In the genomic region with DNA sequence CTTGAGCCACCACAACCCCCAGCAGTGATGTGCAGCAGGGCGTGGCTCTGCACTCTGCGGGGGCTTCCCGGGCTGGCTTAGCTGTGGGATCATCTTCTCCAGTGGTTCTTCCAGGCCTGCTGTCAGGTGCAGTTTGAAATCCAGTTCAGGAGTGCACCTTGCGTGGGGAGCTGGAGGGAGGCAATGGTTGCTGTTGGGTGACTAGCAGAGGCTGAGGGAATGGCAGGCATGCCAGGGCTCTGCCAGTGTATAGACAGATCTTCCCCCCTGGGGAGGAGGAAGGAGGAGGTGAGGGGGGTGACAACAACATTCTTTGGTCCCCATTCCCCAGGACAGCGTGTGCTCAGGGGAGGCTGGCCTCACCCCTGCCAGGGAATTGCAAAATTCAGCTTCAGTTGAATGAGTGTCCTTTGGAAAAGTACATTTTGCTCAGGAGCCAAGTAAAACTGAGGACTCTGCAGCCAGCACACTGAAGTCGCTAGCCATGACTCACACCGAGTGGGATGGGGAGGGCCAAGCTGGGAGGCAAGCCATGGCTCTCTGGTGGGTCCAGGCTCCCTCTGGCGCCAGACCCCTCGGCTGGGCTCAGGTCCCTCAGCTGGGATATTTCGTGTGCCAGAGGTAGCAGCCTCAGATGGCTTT, we compare ENCODE assay signal across 9 cellular contexts. TPM values are rescaled to one million over a fixed set of nuclear protein-coding genes. Genes with fewer than 3 reads are reported as not detected.
A peak's percentile ranks its signal among the peaks of the same experiment; 100 is the strongest.
DNase-seq lines count a peak whose midpoint lies in the region; ATAC-seq and TF ChIP-seq lines count a peak whose summit lies in the region.
"Had no signal": no experiment of that assay in that cellular context is flagged by ENCODE, and none has a peak within 500 bp of the region (broad histone marks: within the 10 kb centered on the region; RNA-seq: fewer than 3 reads in every experiment).

No MANE protein-coding gene starts in this region.

- H3F3A ChIP-seq in GM23338 (replicated peaks; ENCODE audit: low read depth) = peaks cover 11% of the 10 kb centered on the region; the same call in 1 of the 2 replicates

- no peak overlapping the region for H3K4me3 Mint-ChIP-seq in GM23338
- H3K4me3 Mint-ChIP-seq in stimulated activated effector memory CD8-positive, alpha-beta T cell treated with anti-CD3 and anti-CD28 coated beads, Interleukin-12 subunit alpha, Interleukin-12 subunit beta, amount 100 ng/mL, for 72 hours = no peak overlapping the region
- H3K4me3 Mint-ChIP-seq: activated naive CD8-positive, alpha-beta T cell had no signal

- H3K4me1 Mint-ChIP-seq in GM23338 = peaks cover 6% of the 10 kb centered on the region
- peaks cover 30% of the 10 kb centered on the region for H3K4me1 Mint-ChIP-seq in stimulated activated effector memory CD8-positive, alpha-beta T cell treated with anti-CD3 and anti-CD28 coated beads, Interleukin-12 subunit alpha, Interleukin-12 subunit beta, amount 100 ng/mL, for 72 hours

- no peaks in the 10 kb centered on the region; the same call in 1 of the 2 replicates for H3K36me3 ChIP-seq in GM23338 (ENCODE audit: insufficient read depth)

- TF ChIP-seq CTCF in GM23338 (conservative IDR thresholded peaks at IDR 0.05; ENCODE audit: low read depth in 2 of 2) = no peak

- H3K27me3 ChIP-seq in GM23338 (ENCODE audit: insufficient read depth) = no peaks in the 10 kb centered on the region

- H3K27ac ChIP-seq in GM23338 (ENCODE audit: low read depth) = no peak overlapping the region

- H3K9me3 Mint-ChIP-seq in GM23338 = no peaks in the 10 kb centered on the region
- H3K9me3 Mint-ChIP-seq in stimulated activated effector memory CD8-positive, alpha-beta T cell treated with anti-CD3 and anti-CD28 coated beads, Interleukin-12 subunit alpha, Interleukin-12 subunit beta, amount 100 ng/mL, for 72 hours = no peaks in the 10 kb centered on the region

- H3K4me1 ChIP-seq in GM23338 (ENCODE audit: insufficient read depth) = peaks cover 86% of the 10 kb centered on the region

- H3K27ac Mint-ChIP-seq in GM23338 = no peak overlapping the region; the same call in 1 of the 2 replicates
- H3K27ac Mint-ChIP-seq in stimulated activated effector memory CD8-positive, alpha-beta T cell treated with anti-CD3 and anti-CD28 coated beads, Interleukin-12 subunit alpha, Interleukin-12 subunit beta, amount 100 ng/mL, for 72 hours = peak overlapping the region; percentile 77
- H3K27ac Mint-ChIP-seq: activated naive CD8-positive, alpha-beta T cell had no signal

- no peaks in the 10 kb centered on the region for H3K36me3 Mint-ChIP-seq in GM23338 (ENCODE audit: low read depth)
- H3K36me3 Mint-ChIP-seq in stimulated activated effector memory CD8-positive, alpha-beta T cell treated with anti-CD3 and anti-CD28 coated beads, Interleukin-12 subunit alpha, Interleukin-12 subunit beta, amount 100 ng/mL, for 72 hours = no peaks in the 10 kb centered on the region
- H3K36me3 Mint-ChIP-seq: activated naive CD8-positive, alpha-beta T cell had no signal

- H4K20me1 ChIP-seq in GM23338 (replicated peaks; ENCODE audit: insufficient read depth) = peaks cover 48% of the 10 kb centered on the region

- no peak overlapping the region for H2AFZ ChIP-seq in GM23338

- H3K79me2 ChIP-seq in GM23338 (replicated peaks; ENCODE audit: insufficient read depth) = peaks cover 73% of the 10 kb centered on the region

- DNase-seq in GM23338 (ENCODE audit: low spot score) = no peak
- peak; percentile 96 for DNase-seq in astrocyte of the hippocampus (ENCODE audit: low read depth, low spot score)
- peak; percentile 47 for DNase-seq in iPS-NIHi7 (ENCODE audit: extremely low spot score)
- DNase-seq in stimulated activated effector memory CD8-positive, alpha-beta T cell treated with anti-CD3 and anti-CD28 coated beads, Interleukin-12 subunit alpha, Interleukin-12 subunit beta, amount 100 ng/mL, for 72 hours (ENCODE audit: low spot score in 2 of 2) = no peak
- no peak for DNase-seq in NCI-H82 (lab: John Stamatoyannopoulos, UW)
- DNase-seq in NCI-H2196 treated with DMSO at 0.1 percent for 48 hours (lab: John Stamatoyannopoulos, UW; ENCODE audit: unreplicated experiment) = no peak
- no peak for DNase-seq in stimulated activated naive CD4-positive, alpha-beta T cell treated with Interleukin-2 at 50 U/mL for 16 hours (lab: John Stamatoyannopoulos, UW)

- ATAC-seq in GM23338 (no peak; the same call in 1 of the 3 replicates), GM19455 (IDR thresholded peaks at IDR 0.05; ENCODE audit: unreplicated experiment) (no peak)
- ATAC-seq in stimulated activated effector memory CD8-positive, alpha-beta T cell treated with anti-CD3 and anti-CD28 coated beads, Interleukin-12 subunit alpha, Interleukin-12 subunit beta, amount 100 ng/mL, for 72 hours = peak; percentile 56

- no peak overlapping the region for H3K4me3 ChIP-seq in GM23338

- H3K9me2 ChIP-seq in GM23338 (ENCODE audit: insufficient read depth) = no peaks in the 10 kb centered on the region

- H3K27me3 Mint-ChIP-seq in GM23338 (ENCODE audit: insufficient read depth, low read depth, poor library complexity) = peaks cover 11% of the 10 kb centered on the region
- H3K27me3 Mint-ChIP-seq: activated naive CD8-positive, alpha-beta T cell had no signal

- peak overlapping the region; percentile 51; the same call in 1 of the 2 replicates for H3K4me2 ChIP-seq in GM23338

TF ChIP-seq in GM23338, 12 proteins besides CTCF, POLR2A, EP300 and RAD21 (continues in another document):
- TF ChIP-seq ETS1 (IDR thresholded peaks at IDR 0.05) (no peak), EZH2phosphoT487 (IDR thresholded peaks at IDR 0.05; ENCODE audit: unreplicated experiment) (no peak), STAT1 (IDR thresholded peaks at IDR 0.05; ENCODE audit: unreplicated experiment) (no peak), EZH2 (IDR thresholded peaks at IDR 0.05; ENCODE audit: low read depth, unreplicated experiment) (no peak)

RNA-seq across cellular contexts. Expression of gene ERGIC1, which starts 35.0 kb away (rescaled TPM):
- total RNA-seq in GM23338 (2014; rRNA removed; shearing (Covaris generic)) = 92.2 and 99.9 TPM in 2 replicates
- 21.2 and 25.2 TPM in 2 replicates for polyA plus RNA-seq in GM23338 (2016; fragmentation: Nextera tagmentation; extraction: Ambion mirVana)

Comparison
In these comparisons a context has a peak if more than half of its experiments do, and no peak if none do; other contexts are left out.
1. DNase-seq: peak in astrocyte of the hippocampus (single experiment) and iPS-NIHi7 (single experiment); none in GM23338 (single experiment), stimulated activated effector memory CD8-positive, alpha-beta T cell treated with anti-CD3 and anti-CD28 coated beads, Interleukin-12 subunit alpha, Interleukin-12 subunit beta, amount 100 ng/mL, for 72 hours (0 of 2), NCI-H82 (single experiment), NCI-H2196 treated with DMSO at 0.1 percent for 48 hours (single experiment) and stimulated activated naive CD4-positive, alpha-beta T cell treated with Interleukin-2 at 50 U/mL for 16 hours (single experiment).